In the genomic region with DNA sequence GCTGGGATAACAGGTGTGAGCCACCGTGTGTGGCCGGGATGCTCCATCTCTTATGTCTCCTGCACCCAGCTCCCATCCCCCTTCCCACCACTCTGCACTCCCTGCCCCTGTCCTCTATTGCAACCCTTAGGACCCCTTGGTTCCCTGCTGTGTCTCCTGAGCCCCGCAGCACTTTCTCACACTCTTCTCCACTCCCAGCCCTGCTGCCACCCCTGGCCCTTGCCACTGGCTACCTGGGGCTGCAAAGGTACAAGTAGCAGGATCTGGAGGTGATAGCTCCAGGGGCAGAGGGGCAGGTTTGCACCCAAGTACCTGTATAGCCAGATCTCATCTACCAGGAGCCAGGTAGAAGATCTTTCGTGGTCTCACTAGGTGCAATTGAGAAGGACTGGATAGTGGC, we compare ENCODE assay signal across 20 cellular contexts. TPM values are rescaled to one million over a fixed set of nuclear protein-coding genes. Genes with fewer than 3 reads are reported as not detected.
DNase-seq lines count a peak whose midpoint lies in the region; TF ChIP-seq lines count a peak whose summit lies in the region.
"Had no signal": no experiment of that assay in that cellular context is flagged by ENCODE, and none has a peak within 500 bp of the region (broad histone marks: within the 10 kb centered on the region; RNA-seq: fewer than 3 reads in every experiment).

No MANE protein-coding gene starts in this region.

- no peak overlapping the region for H3K14ac ChIP-seq in neuronal stem cell (ENCODE audit: low read length)

- no peak for TF ChIP-seq POLR2A in adrenal gland (IDR thresholded peaks at IDR 0.05)

- H3K9ac ChIP-seq in neuronal stem cell (ENCODE audit: low read depth, low read length, poor library complexity): no peak overlapping the region

- H3K27me3 ChIP-seq in neuronal stem cell (ENCODE audit: control insufficient read depth in 3 of 3, insufficient read depth in 3 of 3, low read depth in 1 of 3, low read length in 3 of 3): peaks cover 24 to 52% (median 28%) of the 10 kb centered on the region in 3 experiments
- peaks cover 13% of the 10 kb centered on the region for H3K27me3 ChIP-seq in adrenal gland

- H3K9me3 ChIP-seq in neuronal stem cell (replicated peaks in 1 of 2; ENCODE audit: control insufficient read depth in 2 of 2, insufficient read depth in 1 of 2, low read depth in 1 of 2, low read length in 2 of 2) (peaks cover 6 to 16% of the 10 kb centered on the region in 2 donors), adrenal gland (replicated peaks in 1 of 3) (no peaks in the 10 kb centered on the region)

- no peak overlapping the region for H2BK5ac ChIP-seq in neuronal stem cell (ENCODE audit: low read length)

- H3K4me3 ChIP-seq in neuronal stem cell (ENCODE audit: low read length in 2 of 2) (peak overlapping the region in 1 of 2 donors; percentile 38), adrenal gland (no peak overlapping the region)
- H3K4me3 ChIP-seq: A549, GM12878, GM23338 had no signal

- no peak overlapping the region for H2BK15ac ChIP-seq in neuronal stem cell (ENCODE audit: low read length)

- DNase-seq in activated CD8-positive, alpha-beta memory T cell treated with anti-CD3 and anti-CD28 coated beads, Interleukin-2, amount 50 U/mL, for 48 hours: peak; percentile 38
- DNase-seq in activated CD8-positive, alpha-beta memory T cell treated with anti-CD3 and anti-CD28 coated beads, Interleukin-2, amount 50 U/mL, for 4 hours: no peak
- DNase-seq in GM13977 (ENCODE audit: low spot score) (peak; percentile 8), neuronal stem cell (ENCODE audit: low spot score) (no peak), adrenal gland (no peak), NCI-H1092 (lab: John Stamatoyannopoulos, UW) (no peak)
- DNase-seq: 8988T; ACHN; C1 segment of cervical spinal cord; Calu3; CD4-positive, alpha-beta memory T cell; COR-L47; DMS79 treated with DMSO at 0.1 percent for 48 hours; H9 had no signal

- no peak overlapping the region for H4K8ac ChIP-seq in neuronal stem cell (ENCODE audit: low read depth, low read length)

- no peak overlapping the region for H4K91ac ChIP-seq in neuronal stem cell (ENCODE audit: low read depth, low read length, poor library complexity)

- no peak overlapping the region for H2BK12ac ChIP-seq in neuronal stem cell (ENCODE audit: low read length)

- no peak overlapping the region for H3K4ac ChIP-seq in neuronal stem cell (ENCODE audit: low read length)

- no peak overlapping the region for H3K23ac ChIP-seq in neuronal stem cell (ENCODE audit: low read depth, low read length, poor library complexity)

- H3K27ac ChIP-seq in neuronal stem cell (replicated peaks; ENCODE audit: low read length) (no peak overlapping the region), adrenal gland (no peak overlapping the region)
- H3K27ac ChIP-seq: A549 had no signal

- peaks cover 1% of the 10 kb centered on the region for H3K79me1 ChIP-seq in neuronal stem cell (ENCODE audit: low read depth, low read length)

- peak overlapping the region; percentile 81 for H2AK5ac ChIP-seq in neuronal stem cell (ENCODE audit: low read depth, low read length)

- no peak overlapping the region for H2BK120ac ChIP-seq in neuronal stem cell (ENCODE audit: low read depth, low read length)

- no peak overlapping the region for H3K18ac ChIP-seq in neuronal stem cell (ENCODE audit: low read length)

- TF ChIP-seq CTCF in GM13977 (IDR thresholded peaks at IDR 0.05; ENCODE audit: extremely low read depth, insufficient read depth, missing control alignments) (no peak), adrenal gland (IDR thresholded peaks at IDR 0.05) (no peak)

- intact Hi-C loops in adrenal gland (cut with DNase I): no loop called here

- in situ Hi-C loops in GM13977 (cut with MboI; ENCODE audit: low pct_unique_long_range_greater_than_20kb, low sequenced_read_pairs, unreplicated experiment): no loop called here

- no peak overlapping the region for H2AFZ ChIP-seq in neuronal stem cell (ENCODE audit: low read length)
- H2AFZ ChIP-seq: GM23338 had no signal

- H3K4me1 ChIP-seq in neuronal stem cell (ENCODE audit: control insufficient read depth in 2 of 2, insufficient read depth in 1 of 2, low read depth in 1 of 2, low read length in 2 of 2) (peaks cover 2 to 7% of the 10 kb centered on the region in 2 donors), adrenal gland (replicated peaks in 1 of 2) (no peaks in the 10 kb centered on the region)

- no peaks in the 10 kb centered on the region for H3K36me3 ChIP-seq in neuronal stem cell (replicated peaks in 1 of 2; ENCODE audit: control insufficient read depth in 2 of 2, insufficient read depth in 2 of 2, low read length in 2 of 2)
- H3K36me3 ChIP-seq in adrenal gland (replicated peaks in 1 of 2): no peaks in the 10 kb centered on the region

- no CpG with 5 or more reads among the region's 4 CpGs for WGBS in neuronal stem cell (ENCODE audit: extremely low coverage in 2 of 2, insufficient read length in 2 of 2, insufficient replicate concordance in 1 of 2), 2 donors
- WGBS in adrenal gland, 4 donors: 70 to 76% (median 75%) methylated on average over 4 of the region's 4 CpGs

- no peak overlapping the region for H3K4me2 ChIP-seq in neuronal stem cell (ENCODE audit: insufficient read depth, low read length, poor library complexity, severe bottlenecking)
- H3K4me2 ChIP-seq: GM23338 had no signal

RNA-seq across cellular contexts. Expression of a gene that starts 6.6 kb away (rescaled TPM):
- 100 TPM for polyA plus RNA-seq in neuronal stem cell (2013, experiment 1 of 2)
- 97.5 TPM for polyA plus RNA-seq in neuronal stem cell (2013, experiment 2 of 2)
- total RNA-seq in adrenal gland: 10 to 100 TPM in 4 of 8 donors, 1 to 10 TPM in 4; 6.1 to 21.8 (median 10.9) TPM
- 10 to 100 TPM in 2 of 3 donors, 1 to 10 TPM in 1; 2.5 to 19.7 (median 10.5) TPM for polyA plus RNA-seq in adrenal gland
- total RNA-seq: CD4-positive, alpha-beta memory T cell; H4 had no signal
- polyA plus RNA-seq: A549; CD4-positive, alpha-beta memory T cell had no signal

RNA-seq across cellular contexts. Expression of a gene that starts 7.8 kb away (rescaled TPM):
- polyA plus RNA-seq in neuronal stem cell (2013, experiment 1 of 2): not detected
- polyA plus RNA-seq in neuronal stem cell (2013, experiment 2 of 2): not detected
- total RNA-seq in adrenal gland: not detected
- polyA plus RNA-seq in adrenal gland: under 1 TPM in 1 of 3 donors, not detected in 2; 0.30 TPM
- total RNA-seq: Calu3; CD4-positive, alpha-beta memory T cell; Daoy; GM12878; GM23338; H4; H9 had no signal
- polyA plus RNA-seq: CD4-positive, alpha-beta memory T cell; GM12878; GM23338 had no signal

RNA-seq across cellular contexts. Expression of a gene that starts 9.1 kb away (rescaled TPM):
- polyA plus RNA-seq in neuronal stem cell (2013, experiment 1 of 2): not detected
- polyA plus RNA-seq in neuronal stem cell (2013, experiment 2 of 2): not detected
- total RNA-seq in adrenal gland: not detected
- polyA plus RNA-seq in adrenal gland: under 1 TPM in 1 of 3 donors, not detected in 2; 0.08 TPM
- total RNA-seq: Calu3; CD4-positive, alpha-beta memory T cell; Daoy; GM12878; GM23338; H4; H9 had no signal
- polyA plus RNA-seq: A549; BJ; CD4-positive, alpha-beta memory T cell; GM12878; GM23338 had no signal

RNA-seq across cellular contexts. Expression of a gene that starts 33.4 kb away (rescaled TPM):
- polyA plus RNA-seq in neuronal stem cell (2013, experiment 1 of 2): 61.0 TPM
- polyA plus RNA-seq in neuronal stem cell (2013, experiment 2 of 2): 61.2 TPM
- total RNA-seq in adrenal gland: 10 to 100 TPM; 16.8 to 65.8 (median 46.3) TPM
- polyA plus RNA-seq in adrenal gland: 100 to 1,000 TPM in 2 of 3 donors, 1 to 10 TPM in 1; 9.6 to 244 (median 129) TPM

RNA-seq across cellular contexts. Expression of a gene that starts 33.5 kb away (rescaled TPM):
- 19.8 TPM for polyA plus RNA-seq in neuronal stem cell (2013, experiment 1 of 2)
- polyA plus RNA-seq in neuronal stem cell (2013, experiment 2 of 2): 18.6 TPM
- total RNA-seq in adrenal gland: 10 to 100 TPM; 28.1 to 45.0 (median 34.4) TPM
- 100 to 1,000 TPM in 1 of 3 donors, 10 to 100 TPM in 2; 24.8 to 115 (median 99.8) TPM for polyA plus RNA-seq in adrenal gland

Comparison
In these comparisons a context has a peak if more than half of its experiments do, and no peak if none do; other contexts are left out.
1. DNase-seq: peak in activated CD8-positive, alpha-beta memory T cell treated with anti-CD3 and anti-CD28 coated beads, Interleukin-2, amount 50 U/mL, for 48 hours (single experiment) and GM13977 (single experiment); none in activated CD8-positive, alpha-beta memory T cell treated with anti-CD3 and anti-CD28 coated beads, Interleukin-2, amount 50 U/mL, for 4 hours (single experiment), neuronal stem cell (single experiment), adrenal gland (0 of 7) and NCI-H1092 (single experiment).